In the genomic region with DNA sequence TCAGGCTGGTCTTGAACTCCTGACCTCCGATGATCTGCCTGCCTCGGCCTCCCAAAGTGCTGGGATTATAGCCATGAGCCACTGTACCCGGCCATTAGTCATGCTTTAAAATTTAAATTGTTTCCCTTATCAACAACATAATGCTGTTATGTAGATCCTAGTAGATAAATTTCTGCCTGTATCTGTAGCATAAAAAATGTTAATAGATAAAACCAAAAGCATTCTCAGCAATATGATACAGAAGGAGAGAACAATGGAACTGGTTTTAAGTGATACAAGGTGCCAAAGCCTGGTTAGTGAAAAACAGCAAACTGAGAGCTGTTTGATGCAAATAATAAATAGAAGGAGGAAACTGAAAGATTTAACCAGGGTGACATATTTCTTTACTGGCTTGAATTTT, we compare ENCODE assay signal across 2 cellular contexts.
TF ChIP-seq lines count a peak whose summit lies in the region.

No MANE protein-coding gene starts in this region.

TF ChIP-seq in GM23338, 12 proteins besides CTCF, POLR2A, EP300 and RAD21 (continues in another document):
- TF ChIP-seq, protein P1, sequence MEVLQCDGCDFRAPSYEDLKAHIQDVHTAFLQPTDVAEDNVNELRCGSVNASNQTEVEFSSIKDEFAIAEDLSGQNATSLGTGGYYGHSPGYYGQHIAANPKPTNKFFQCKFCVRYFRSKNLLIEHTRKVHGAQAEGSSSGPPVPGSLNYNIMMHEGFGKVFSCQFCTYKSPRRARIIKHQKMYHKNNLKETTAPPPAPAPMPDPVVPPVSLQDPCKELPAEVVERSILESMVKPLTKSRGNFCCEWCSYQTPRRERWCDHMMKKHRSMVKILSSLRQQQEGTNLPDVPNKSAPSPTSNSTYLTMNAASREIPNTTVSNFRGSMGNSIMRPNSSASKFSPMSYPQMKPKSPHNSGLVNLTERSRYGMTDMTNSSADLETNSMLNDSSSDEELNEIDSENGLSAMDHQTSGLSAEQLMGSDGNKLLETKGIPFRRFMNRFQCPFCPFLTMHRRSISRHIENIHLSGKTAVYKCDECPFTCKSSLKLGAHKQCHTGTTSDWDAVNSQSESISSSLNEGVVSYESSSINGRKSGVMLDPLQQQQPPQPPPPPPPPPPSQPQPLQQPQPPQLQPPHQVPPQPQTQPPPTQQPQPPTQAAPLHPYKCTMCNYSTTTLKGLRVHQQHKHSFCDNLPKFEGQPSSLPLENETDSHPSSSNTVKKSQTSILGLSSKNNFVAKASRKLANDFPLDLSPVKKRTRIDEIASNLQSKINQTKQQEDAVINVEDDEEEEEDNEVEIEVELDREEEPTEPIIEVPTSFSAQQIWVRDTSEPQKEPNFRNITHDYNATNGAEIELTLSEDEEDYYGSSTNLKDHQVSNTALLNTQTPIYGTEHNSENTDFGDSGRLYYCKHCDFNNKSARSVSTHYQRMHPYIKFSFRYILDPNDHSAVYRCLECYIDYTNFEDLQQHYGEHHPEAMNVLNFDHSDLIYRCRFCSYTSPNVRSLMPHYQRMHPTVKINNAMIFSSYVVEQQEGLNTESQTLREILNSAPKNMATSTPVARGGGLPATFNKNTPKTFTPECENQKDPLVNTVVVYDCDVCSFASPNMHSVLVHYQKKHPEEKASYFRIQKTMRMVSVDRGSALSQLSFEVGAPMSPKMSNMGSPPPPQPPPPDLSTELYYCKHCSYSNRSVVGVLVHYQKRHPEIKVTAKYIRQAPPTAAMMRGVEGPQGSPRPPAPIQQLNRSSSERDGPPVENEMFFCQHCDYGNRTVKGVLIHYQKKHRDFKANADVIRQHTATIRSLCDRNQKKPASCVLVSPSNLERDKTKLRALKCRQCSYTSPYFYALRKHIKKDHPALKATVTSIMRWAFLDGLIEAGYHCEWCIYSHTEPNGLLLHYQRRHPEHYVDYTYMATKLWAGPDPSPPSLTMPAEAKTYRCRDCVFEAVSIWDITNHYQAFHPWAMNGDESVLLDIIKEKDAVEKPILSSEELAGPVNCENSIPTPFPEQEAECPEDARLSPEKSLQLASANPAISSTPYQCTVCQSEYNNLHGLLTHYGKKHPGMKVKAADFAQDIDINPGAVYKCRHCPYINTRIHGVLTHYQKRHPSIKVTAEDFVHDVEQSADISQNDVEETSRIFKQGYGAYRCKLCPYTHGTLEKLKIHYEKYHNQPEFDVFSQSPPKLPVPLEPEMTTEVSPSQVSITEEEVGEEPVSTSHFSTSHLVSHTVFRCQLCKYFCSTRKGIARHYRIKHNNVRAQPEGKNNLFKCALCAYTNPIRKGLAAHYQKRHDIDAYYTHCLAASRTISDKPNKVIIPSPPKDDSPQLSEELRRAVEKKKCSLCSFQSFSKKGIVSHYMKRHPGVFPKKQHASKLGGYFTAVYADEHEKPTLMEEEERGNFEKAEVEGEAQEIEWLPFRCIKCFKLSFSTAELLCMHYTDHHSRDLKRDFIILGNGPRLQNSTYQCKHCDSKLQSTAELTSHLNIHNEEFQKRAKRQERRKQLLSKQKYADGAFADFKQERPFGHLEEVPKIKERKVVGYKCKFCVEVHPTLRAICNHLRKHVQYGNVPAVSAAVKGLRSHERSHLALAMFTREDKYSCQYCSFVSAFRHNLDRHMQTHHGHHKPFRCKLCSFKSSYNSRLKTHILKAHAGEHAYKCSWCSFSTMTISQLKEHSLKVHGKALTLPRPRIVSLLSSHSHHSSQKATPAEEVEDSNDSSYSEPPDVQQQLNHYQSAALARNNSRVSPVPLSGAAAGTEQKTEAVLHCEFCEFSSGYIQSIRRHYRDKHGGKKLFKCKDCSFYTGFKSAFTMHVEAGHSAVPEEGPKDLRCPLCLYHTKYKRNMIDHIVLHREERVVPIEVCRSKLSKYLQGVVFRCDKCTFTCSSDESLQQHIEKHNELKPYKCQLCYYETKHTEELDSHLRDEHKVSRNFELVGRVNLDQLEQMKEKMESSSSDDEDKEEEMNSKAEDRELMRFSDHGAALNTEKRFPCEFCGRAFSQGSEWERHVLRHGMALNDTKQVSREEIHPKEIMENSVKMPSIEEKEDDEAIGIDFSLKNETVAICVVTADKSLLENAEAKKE (CRISPR knock-in tag; IDR thresholded peaks at IDR 0.05), result no peak
- no peak for TF ChIP-seq POLR2AphosphoS5 (IDR thresholded peaks at IDR 0.05; ENCODE audit: low read depth)
- TF ChIP-seq CREB1 (CRISPR knock-in tag; IDR thresholded peaks at IDR 0.05; ENCODE audit: low read depth), result no peak
- TF ChIP-seq JUNB (IDR thresholded peaks at IDR 0.05; ENCODE audit: unreplicated experiment), result no peak
- TF ChIP-seq NANOG (IDR thresholded peaks at IDR 0.05; ENCODE audit: borderline replicate concordance), result no peak
- TF ChIP-seq, protein P2, sequence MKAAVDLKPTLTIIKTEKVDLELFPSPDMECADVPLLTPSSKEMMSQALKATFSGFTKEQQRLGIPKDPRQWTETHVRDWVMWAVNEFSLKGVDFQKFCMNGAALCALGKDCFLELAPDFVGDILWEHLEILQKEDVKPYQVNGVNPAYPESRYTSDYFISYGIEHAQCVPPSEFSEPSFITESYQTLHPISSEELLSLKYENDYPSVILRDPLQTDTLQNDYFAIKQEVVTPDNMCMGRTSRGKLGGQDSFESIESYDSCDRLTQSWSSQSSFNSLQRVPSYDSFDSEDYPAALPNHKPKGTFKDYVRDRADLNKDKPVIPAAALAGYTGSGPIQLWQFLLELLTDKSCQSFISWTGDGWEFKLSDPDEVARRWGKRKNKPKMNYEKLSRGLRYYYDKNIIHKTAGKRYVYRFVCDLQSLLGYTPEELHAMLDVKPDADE (IDR thresholded peaks at IDR 0.05), result no peak
- TF ChIP-seq, protein P3, sequence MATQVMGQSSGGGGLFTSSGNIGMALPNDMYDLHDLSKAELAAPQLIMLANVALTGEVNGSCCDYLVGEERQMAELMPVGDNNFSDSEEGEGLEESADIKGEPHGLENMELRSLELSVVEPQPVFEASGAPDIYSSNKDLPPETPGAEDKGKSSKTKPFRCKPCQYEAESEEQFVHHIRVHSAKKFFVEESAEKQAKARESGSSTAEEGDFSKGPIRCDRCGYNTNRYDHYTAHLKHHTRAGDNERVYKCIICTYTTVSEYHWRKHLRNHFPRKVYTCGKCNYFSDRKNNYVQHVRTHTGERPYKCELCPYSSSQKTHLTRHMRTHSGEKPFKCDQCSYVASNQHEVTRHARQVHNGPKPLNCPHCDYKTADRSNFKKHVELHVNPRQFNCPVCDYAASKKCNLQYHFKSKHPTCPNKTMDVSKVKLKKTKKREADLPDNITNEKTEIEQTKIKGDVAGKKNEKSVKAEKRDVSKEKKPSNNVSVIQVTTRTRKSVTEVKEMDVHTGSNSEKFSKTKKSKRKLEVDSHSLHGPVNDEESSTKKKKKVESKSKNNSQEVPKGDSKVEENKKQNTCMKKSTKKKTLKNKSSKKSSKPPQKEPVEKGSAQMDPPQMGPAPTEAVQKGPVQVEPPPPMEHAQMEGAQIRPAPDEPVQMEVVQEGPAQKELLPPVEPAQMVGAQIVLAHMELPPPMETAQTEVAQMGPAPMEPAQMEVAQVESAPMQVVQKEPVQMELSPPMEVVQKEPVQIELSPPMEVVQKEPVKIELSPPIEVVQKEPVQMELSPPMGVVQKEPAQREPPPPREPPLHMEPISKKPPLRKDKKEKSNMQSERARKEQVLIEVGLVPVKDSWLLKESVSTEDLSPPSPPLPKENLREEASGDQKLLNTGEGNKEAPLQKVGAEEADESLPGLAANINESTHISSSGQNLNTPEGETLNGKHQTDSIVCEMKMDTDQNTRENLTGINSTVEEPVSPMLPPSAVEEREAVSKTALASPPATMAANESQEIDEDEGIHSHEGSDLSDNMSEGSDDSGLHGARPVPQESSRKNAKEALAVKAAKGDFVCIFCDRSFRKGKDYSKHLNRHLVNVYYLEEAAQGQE (IDR thresholded peaks at IDR 0.05; ENCODE audit: unreplicated experiment), result no peak
- TF ChIP-seq EZH2 (IDR thresholded peaks at IDR 0.05; ENCODE audit: low read depth, unreplicated experiment), result no peak
- no peak for TF ChIP-seq STAT1 (IDR thresholded peaks at IDR 0.05; ENCODE audit: unreplicated experiment)
- no peak for TF ChIP-seq ZNF331 (CRISPR knock-in tag; IDR thresholded peaks at IDR 0.05; ENCODE audit: low read depth)

TF ChIP-seq in SK-N-SH, 30 proteins besides CTCF, POLR2A, EP300 and RAD21 (continued from another document and continues in another):
- TF ChIP-seq, protein P4, sequence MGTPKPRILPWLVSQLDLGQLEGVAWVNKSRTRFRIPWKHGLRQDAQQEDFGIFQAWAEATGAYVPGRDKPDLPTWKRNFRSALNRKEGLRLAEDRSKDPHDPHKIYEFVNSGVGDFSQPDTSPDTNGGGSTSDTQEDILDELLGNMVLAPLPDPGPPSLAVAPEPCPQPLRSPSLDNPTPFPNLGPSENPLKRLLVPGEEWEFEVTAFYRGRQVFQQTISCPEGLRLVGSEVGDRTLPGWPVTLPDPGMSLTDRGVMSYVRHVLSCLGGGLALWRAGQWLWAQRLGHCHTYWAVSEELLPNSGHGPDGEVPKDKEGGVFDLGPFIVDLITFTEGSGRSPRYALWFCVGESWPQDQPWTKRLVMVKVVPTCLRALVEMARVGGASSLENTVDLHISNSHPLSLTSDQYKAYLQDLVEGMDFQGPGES (IDR thresholded peaks at IDR 0.05; ENCODE audit: low read depth, low read length), result no peak
- TF ChIP-seq NRF1 (IDR thresholded peaks at IDR 0.05; ENCODE audit: low read depth, low read length), result no peak
- no peak for TF ChIP-seq FOXJ3 (CRISPR knock-in tag; IDR thresholded peaks at IDR 0.05)
- no peak for TF ChIP-seq TAF1 (IDR thresholded peaks at IDR 0.05; ENCODE audit: borderline replicate concordance, low read depth, low read length)
- no peak for TF ChIP-seq YY1 (IDR thresholded peaks at IDR 0.05; ENCODE audit: low read depth)
- 0 out of 2 replicates have a peak, but pooled peaks have one; percentile 14 for TF ChIP-seq TCF12 (IDR thresholded peaks at IDR 0.05)
- no peak for TF ChIP-seq JUND (IDR thresholded peaks at IDR 0.05)
- TF ChIP-seq, protein P5, sequence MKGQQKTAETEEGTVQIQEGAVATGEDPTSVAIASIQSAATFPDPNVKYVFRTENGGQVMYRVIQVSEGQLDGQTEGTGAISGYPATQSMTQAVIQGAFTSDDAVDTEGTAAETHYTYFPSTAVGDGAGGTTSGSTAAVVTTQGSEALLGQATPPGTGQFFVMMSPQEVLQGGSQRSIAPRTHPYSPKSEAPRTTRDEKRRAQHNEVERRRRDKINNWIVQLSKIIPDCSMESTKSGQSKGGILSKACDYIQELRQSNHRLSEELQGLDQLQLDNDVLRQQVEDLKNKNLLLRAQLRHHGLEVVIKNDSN (IDR thresholded peaks at IDR 0.05; ENCODE audit: borderline replicate concordance, low read depth), result 0 out of 2 replicates have a peak, but pooled peaks have one; percentile 4
- TF ChIP-seq FOSL2 (IDR thresholded peaks at IDR 0.05; ENCODE audit: borderline replicate concordance, low read depth), result peak; percentile 12; the same call in 1 of the 2 replicates
- TF ChIP-seq TEAD4 (IDR thresholded peaks at IDR 0.05; ENCODE audit: borderline replicate concordance, insufficient read depth), result 0 out of 2 replicates have a peak, but pooled peaks have one; percentile 46
- no peak for TF ChIP-seq NFIC (IDR thresholded peaks at IDR 0.05; ENCODE audit: borderline replicate concordance)
- TF ChIP-seq EZH2phosphoT487 (IDR thresholded peaks at IDR 0.05; ENCODE audit: borderline replicate concordance, low read depth), result no peak
- TF ChIP-seq ELF1 (IDR thresholded peaks at IDR 0.05), result no peak
- no peak for TF ChIP-seq SIN3A (IDR thresholded peaks at IDR 0.05; ENCODE audit: borderline replicate concordance, low read depth, low read length)
- no peak for TF ChIP-seq MEF2A (IDR thresholded peaks at IDR 0.05; ENCODE audit: borderline replicate concordance, low read depth)
- peak; percentile 83 for TF ChIP-seq GATA2 (CRISPR knock-in tag; IDR thresholded peaks at IDR 0.05)
- TF ChIP-seq, protein P6, sequence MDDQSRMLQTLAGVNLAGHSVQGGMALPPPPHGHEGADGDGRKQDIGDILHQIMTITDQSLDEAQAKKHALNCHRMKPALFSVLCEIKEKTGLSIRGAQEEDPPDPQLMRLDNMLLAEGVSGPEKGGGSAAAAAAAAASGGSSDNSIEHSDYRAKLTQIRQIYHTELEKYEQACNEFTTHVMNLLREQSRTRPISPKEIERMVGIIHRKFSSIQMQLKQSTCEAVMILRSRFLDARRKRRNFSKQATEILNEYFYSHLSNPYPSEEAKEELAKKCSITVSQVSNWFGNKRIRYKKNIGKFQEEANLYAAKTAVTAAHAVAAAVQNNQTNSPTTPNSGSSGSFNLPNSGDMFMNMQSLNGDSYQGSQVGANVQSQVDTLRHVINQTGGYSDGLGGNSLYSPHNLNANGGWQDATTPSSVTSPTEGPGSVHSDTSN (IDR thresholded peaks at IDR 0.05), result no peak
- TF ChIP-seq SMC3 (IDR thresholded peaks at IDR 0.05; ENCODE audit: low read depth, low read length), result no peak
- no peak for TF ChIP-seq POLR2AphosphoS5 (IDR thresholded peaks at IDR 0.05; ENCODE audit: low read depth, low read length)
- TF ChIP-seq, protein P7, sequence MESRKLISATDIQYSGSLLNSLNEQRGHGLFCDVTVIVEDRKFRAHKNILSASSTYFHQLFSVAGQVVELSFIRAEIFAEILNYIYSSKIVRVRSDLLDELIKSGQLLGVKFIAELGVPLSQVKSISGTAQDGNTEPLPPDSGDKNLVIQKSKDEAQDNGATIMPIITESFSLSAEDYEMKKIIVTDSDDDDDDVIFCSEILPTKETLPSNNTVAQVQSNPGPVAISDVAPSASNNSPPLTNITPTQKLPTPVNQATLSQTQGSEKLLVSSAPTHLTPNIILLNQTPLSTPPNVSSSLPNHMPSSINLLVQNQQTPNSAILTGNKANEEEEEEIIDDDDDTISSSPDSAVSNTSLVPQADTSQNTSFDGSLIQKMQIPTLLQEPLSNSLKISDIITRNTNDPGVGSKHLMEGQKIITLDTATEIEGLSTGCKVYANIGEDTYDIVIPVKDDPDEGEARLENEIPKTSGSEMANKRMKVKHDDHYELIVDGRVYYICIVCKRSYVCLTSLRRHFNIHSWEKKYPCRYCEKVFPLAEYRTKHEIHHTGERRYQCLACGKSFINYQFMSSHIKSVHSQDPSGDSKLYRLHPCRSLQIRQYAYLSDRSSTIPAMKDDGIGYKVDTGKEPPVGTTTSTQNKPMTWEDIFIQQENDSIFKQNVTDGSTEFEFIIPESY (IDR thresholded peaks at IDR 0.05; ENCODE audit: borderline replicate concordance, low read depth), result no peak
- TF ChIP-seq RFX5 (IDR thresholded peaks at IDR 0.05; ENCODE audit: low read length), result no peak
- peak; percentile 26; the same call in 1 of the 2 replicates for TF ChIP-seq MXI1 (IDR thresholded peaks at IDR 0.05; ENCODE audit: low read depth, low read length)
- TF ChIP-seq, protein P8, sequence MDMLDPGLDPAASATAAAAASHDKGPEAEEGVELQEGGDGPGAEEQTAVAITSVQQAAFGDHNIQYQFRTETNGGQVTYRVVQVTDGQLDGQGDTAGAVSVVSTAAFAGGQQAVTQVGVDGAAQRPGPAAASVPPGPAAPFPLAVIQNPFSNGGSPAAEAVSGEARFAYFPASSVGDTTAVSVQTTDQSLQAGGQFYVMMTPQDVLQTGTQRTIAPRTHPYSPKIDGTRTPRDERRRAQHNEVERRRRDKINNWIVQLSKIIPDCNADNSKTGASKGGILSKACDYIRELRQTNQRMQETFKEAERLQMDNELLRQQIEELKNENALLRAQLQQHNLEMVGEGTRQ (IDR thresholded peaks at IDR 0.05; ENCODE audit: borderline replicate concordance, low read depth, low read length), result no peak
- TF ChIP-seq RCOR1 (IDR thresholded peaks at IDR 0.05; ENCODE audit: low read length), result peak; percentile 82; the same call in 1 of the 2 replicates
- peak; percentile 19; the same call in 1 of the 2 replicates for TF ChIP-seq RXRA (IDR thresholded peaks at IDR 0.05; ENCODE audit: borderline replicate concordance, low read depth)
